9 cellular contexts compared by ENCODE assay signal in the genomic region with DNA sequence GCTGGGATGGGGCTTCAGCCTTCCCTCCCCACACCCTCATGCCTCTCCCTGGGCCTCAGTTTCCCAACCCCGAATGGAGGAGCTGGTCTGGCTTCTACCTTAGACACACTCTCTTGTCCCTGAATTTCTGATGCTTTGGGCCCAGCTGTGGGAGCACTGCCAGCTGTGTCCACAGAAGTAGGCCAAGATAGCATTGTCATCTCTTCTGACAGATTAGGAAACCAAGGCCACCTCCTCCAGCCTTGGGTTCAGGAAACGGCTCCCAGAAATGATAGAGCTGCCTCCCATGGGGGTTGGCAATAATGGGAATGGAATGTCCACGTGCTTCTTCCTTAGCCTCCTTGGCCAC. TPM values are rescaled to one million over a fixed set of nuclear protein-coding genes. Genes with fewer than 3 reads are reported as not detected.
A peak's percentile ranks its signal among the peaks of the same experiment; 100 is the strongest.
DNase-seq lines count a peak whose midpoint lies in the region; ATAC-seq, FAIRE-seq and TF ChIP-seq lines count a peak whose summit lies in the region.
"Had no signal": no experiment of that assay in that cellular context is flagged by ENCODE, and none has a peak within 500 bp of the region (broad histone marks: within the 10 kb centered on the region; RNA-seq: fewer than 3 reads in every experiment).

No MANE protein-coding gene starts in this region.

- peaks cover 45% of the 10 kb centered on the region for H4K20me1 ChIP-seq in HepG2 (ENCODE audit: insufficient read depth, low read length)

- CTCF ChIA-PET in activated CD8-positive, alpha-beta memory T cell treated with anti-CD3 and anti-CD28 coated beads, Interleukin-2, amount 10 ng/mL, durations not matched to agents 7 days and 5 days (lab: Charles Lee) = interaction anchor here (1.2 to 12.0 kb wide), 6 partner anchors 10 to 100 kb away, joined by 3 to 171 read pairs (median 11); no protein-coding TSS in a partner anchor
- CTCF ChIA-PET in HepG2 (lab: Yijun Ruan, JAX; ENCODE audit: low intra/inter-chr PET ratio, low total read pairs) = no interaction called here

- ATAC-seq in activated CD8-positive, alpha-beta memory T cell treated with anti-CD3 and anti-CD28 coated beads, Interleukin-2, amount 10 ng/mL, durations not matched to agents 7 days and 5 days = no peak
- ATAC-seq in HepG2 (no peak), HG03442 (IDR thresholded peaks at IDR 0.05; ENCODE audit: unreplicated experiment) (no peak)

- POLR2A ChIA-PET in HepG2 (lab: Yijun Ruan, JAX) = interaction anchor here (0.9 to 7.8 kb wide), 6 partner anchors 10 to 34 kb away, joined by 3 to 134 read pairs (median 8); no protein-coding TSS in a partner anchor

- H2AFZ ChIP-seq in HepG2 (ENCODE audit: low read length) = no peak overlapping the region

- TF ChIP-seq EP300 in HepG2 (IDR thresholded peaks at IDR 0.05; ENCODE audit: low read depth in 2 of 2, low read length in 2 of 2) = no peak
- TF ChIP-seq EP300 in HepG2 (CRISPR knock-in tag; IDR thresholded peaks at IDR 0.05; ENCODE audit: borderline replicate concordance) = no peak

- DNase-seq in activated CD8-positive, alpha-beta memory T cell treated with anti-CD3 and anti-CD28 coated beads, Interleukin-2, amount 10 ng/mL, durations not matched to agents 7 days and 5 days = no peak
- DNase-seq in activated CD8-positive, alpha-beta memory T cell treated with anti-CD3 and anti-CD28 coated beads, Interleukin-2, amount 50 U/mL, for 48 hours = no peak
- DNase-seq in adrenal gland (peak; percentile 69 to 91 (median 85)), HepG2 (ENCODE audit: low spot score) (no peak), cerebellar cortex (ENCODE audit: low spot score) (no peak), NCI-H2227 (lab: John Stamatoyannopoulos, UW; ENCODE audit: unreplicated experiment) (no peak)

- intact Hi-C loops in adrenal gland (cut with DNase I) = no loop called here
- intact Hi-C loops in HepG2 (cut with micrococcal nuclease; ENCODE audit: unreplicated experiment) = loop anchor here (10.0 kb wide), 1 partner anchor 54 kb away; no protein-coding TSS in a partner anchor

- WGBS in adrenal gland, 4 donors = 19 to 32% (median 27%) methylated on average over 3 of the region's 3 CpGs
- 35% methylated on average over 2 of the region's 3 CpGs for WGBS in HepG2 (ENCODE audit: low lambda C conversion rate)
- WGBS in thymus = 96% methylated on average over 3 of the region's 3 CpGs

- peak overlapping the region; percentile 85 for H3K4me3 Mint-ChIP-seq in activated CD8-positive, alpha-beta memory T cell treated with anti-CD3 and anti-CD28 coated beads, Interleukin-2, amount 10 ng/mL, durations not matched to agents 7 days and 5 days

- no peak for TF ChIP-seq RAD21 in HepG2 (CRISPR knock-in tag; IDR thresholded peaks at IDR 0.05)

- peaks cover 0 to 47% of the 10 kb centered on the region in 2 donors for H3K36me3 ChIP-seq in adrenal gland (replicated peaks in 1 of 2)
- H3K36me3 ChIP-seq in HepG2 (replicated peaks in 1 of 2; ENCODE audit: control insufficient read depth in 1 of 2, insufficient read depth in 2 of 2, low read length in 2 of 2) = peaks cover 31 to 49% of the 10 kb centered on the region in 2 experiments
- peaks cover 42% of the 10 kb centered on the region for H3K36me3 ChIP-seq in thymus (ENCODE audit: control insufficient read depth, insufficient read depth)

- H3K9me3 Mint-ChIP-seq in activated CD8-positive, alpha-beta memory T cell treated with anti-CD3 and anti-CD28 coated beads, Interleukin-2, amount 10 ng/mL, durations not matched to agents 7 days and 5 days (ENCODE audit: low read depth) = no peaks in the 10 kb centered on the region

- peak overlapping the region; percentile 94 for H3K9ac ChIP-seq in HepG2 (ENCODE audit: insufficient read depth, low read depth, low read length)

- peaks cover 78% of the 10 kb centered on the region for H3K4me1 Mint-ChIP-seq in activated CD8-positive, alpha-beta memory T cell treated with anti-CD3 and anti-CD28 coated beads, Interleukin-2, amount 10 ng/mL, durations not matched to agents 7 days and 5 days

- peaks cover 48% of the 10 kb centered on the region for H3K36me3 Mint-ChIP-seq in activated CD8-positive, alpha-beta memory T cell treated with anti-CD3 and anti-CD28 coated beads, Interleukin-2, amount 10 ng/mL, durations not matched to agents 7 days and 5 days

- H3K4me3 ChIP-seq in adrenal gland (peak overlapping the region in 2 of 4 donors; percentile 57 to 91), HepG2 (replicated peaks in 1 of 3; ENCODE audit: insufficient read depth in 1 of 3, low read depth in 2 of 3, low read length in 3 of 3) (peak overlapping the region; percentile 75 to 85 (median 78)), thymus (ENCODE audit: low read length) (peak overlapping the region; percentile 67)

- H3K4me1 ChIP-seq in adrenal gland (replicated peaks in 1 of 2) (peaks cover 37 to 45% of the 10 kb centered on the region in 2 donors), HepG2 (ENCODE audit: insufficient read depth, low read length) (peaks cover 63% of the 10 kb centered on the region), thymus (ENCODE audit: control insufficient read depth, insufficient read depth, low read length) (peaks cover 8% of the 10 kb centered on the region)

- no peaks in the 10 kb centered on the region for H3K27me3 ChIP-seq in adrenal gland
- no peaks in the 10 kb centered on the region for H3K27me3 ChIP-seq in HepG2 (ENCODE audit: control insufficient read depth in 1 of 2, insufficient read depth in 2 of 2, low read length in 2 of 2)
- H3K27me3 ChIP-seq in thymus (ENCODE audit: control insufficient read depth, insufficient read depth) = no peaks in the 10 kb centered on the region

- TF ChIP-seq POLR2A in adrenal gland (IDR thresholded peaks at IDR 0.05) (no peak), HepG2 (IDR thresholded peaks at IDR 0.05; ENCODE audit: insufficient read depth in 1 of 2, low read depth in 2 of 2, low read length in 2 of 2) (no peak)

- no peaks in the 10 kb centered on the region for H3K27me3 Mint-ChIP-seq in activated CD8-positive, alpha-beta memory T cell treated with anti-CD3 and anti-CD28 coated beads, Interleukin-2, amount 10 ng/mL, durations not matched to agents 7 days and 5 days

- no peaks in the 10 kb centered on the region for H3K9me3 ChIP-seq in adrenal gland (replicated peaks in 1 of 3)
- H3K9me3 ChIP-seq in HepG2 (ENCODE audit: low read length) = no peaks in the 10 kb centered on the region
- no peaks in the 10 kb centered on the region for H3K9me3 ChIP-seq in thymus (ENCODE audit: control insufficient read depth)

- FAIRE-seq in HepG2 (lab: Jason Lieb, UNC) = no peak
- FAIRE-seq: colon had no signal

- TF ChIP-seq CTCF in adrenal gland (IDR thresholded peaks at IDR 0.05) (no peak), HepG2 (CRISPR knock-in tag; IDR thresholded peaks at IDR 0.05) (no peak)

- peak overlapping the region; percentile 89 for H3K27ac Mint-ChIP-seq in activated CD8-positive, alpha-beta memory T cell treated with anti-CD3 and anti-CD28 coated beads, Interleukin-2, amount 10 ng/mL, durations not matched to agents 7 days and 5 days

- no TSS peak for BruUV-seq in HepG2 (replicated peaks; lab: Mats Ljungman, UMichigan)

- H3K27ac ChIP-seq in adrenal gland (peak overlapping the region; percentile 82 to 99 (median 92)), HepG2 (ENCODE audit: extremely low read length, insufficient read depth, low read length) (peak overlapping the region; percentile 93), thymus (ENCODE audit: low read depth) (peak overlapping the region; percentile 43)

- in situ Hi-C loops in HepG2 (cut with HindIII; ENCODE audit: extremely low pct_ligation_motif_present, low pct_unique_long_range_greater_than_20kb) = no loop called here

- peaks cover 36% of the 10 kb centered on the region for H3K79me2 ChIP-seq in HepG2 (ENCODE audit: insufficient read depth, low read length)

- peak overlapping the region; percentile 96 for H3K4me2 ChIP-seq in HepG2 (ENCODE audit: low read depth, low read length)

TF ChIP-seq in HepG2, 621 proteins besides CTCF, POLR2A, EP300 and RAD21 (continues in another document):
- 0 out of 2 replicates have a peak, but pooled peaks have one; percentile 11 for TF ChIP-seq ZNF343 (CRISPR knock-in tag; IDR thresholded peaks at IDR 0.05)
- TF ChIP-seq NONO (IDR thresholded peaks at IDR 0.05) = no peak
- TF ChIP-seq NONO (CRISPR knock-in tag; conservative IDR thresholded peaks at IDR 0.05) = 0 out of 2 replicates have a peak, but pooled peaks have one; percentile 5

RNA-seq across cellular contexts. Expression of a gene that starts 1.3 kb away (rescaled TPM):
- total RNA-seq in activated CD8-positive, alpha-beta memory T cell treated with anti-CD3 and anti-CD28 coated beads, Interleukin-2, amount 10 ng/mL, durations not matched to agents 7 days and 5 days = 100 to 1,000 TPM; 119 to 144 TPM
- total RNA-seq in adrenal gland (100 to 1,000 TPM; 179 to 619 (median 259) TPM), HepG2 (2016; rRNA removed; fragmentation: Illumina TruSeq; extraction: Trizol) (157 and 178 TPM in 2 replicates)
- polyA plus RNA-seq in adrenal gland (100 to 1,000 TPM in 1 of 3 donors, 10 to 100 TPM in 2; 43.8 to 564 (median 74.3) TPM), HepG2 (2011; rRNA removed) (134 and 147 TPM in 2 replicates), thymus (34.9 TPM)
- total RNA-seq in HepG2 (2016; cell fraction: cytosol; rRNA removed; fragmentation: Illumina TruSeq; extraction: Trizol; ENCODE audit: low read depth) = 30.6 and 37.3 TPM in 2 replicates
- total RNA-seq in HepG2 (2016; cell fraction: insoluble cytoplasmic fraction; rRNA removed; fragmentation: Illumina TruSeq; extraction: Trizol) = 154 and 176 TPM in 2 replicates
- total RNA-seq in HepG2 (2016; cell fraction: membrane; rRNA removed; fragmentation: Illumina TruSeq; extraction: Trizol) = 93.6 and 97.6 TPM in 2 replicates
- total RNA-seq in HepG2 (2016; cell fraction: nucleus; rRNA removed; fragmentation: Illumina TruSeq; extraction: Trizol) = 106 and 121 TPM in 2 replicates
- 144 and 156 TPM in 2 replicates for polyA plus RNA-seq in HepG2 (2011; cell fraction: cytosol; rRNA removed)
- polyA plus RNA-seq in HepG2 (2011; cell fraction: nucleus; rRNA removed) = 229 and 231 TPM in 2 replicates
- polyA plus RNA-seq in HepG2 (2012) = 92.0 and 152 TPM in 2 replicates
- 48.0 and 48.3 TPM in 2 replicates for polyA plus RNA-seq in HepG2 (2016; cell fraction: cytosol; fragmentation: Illumina TruSeq; extraction: Trizol; ENCODE audit: low read depth)
- polyA plus RNA-seq in HepG2 (2016; cell fraction: insoluble cytoplasmic fraction; fragmentation: Illumina TruSeq; extraction: Trizol; ENCODE audit: low read depth) = 270 and 301 TPM in 2 replicates
- 80.3 and 83.8 TPM in 2 replicates for polyA plus RNA-seq in HepG2 (2016; cell fraction: membrane; fragmentation: Illumina TruSeq; extraction: Trizol; ENCODE audit: low read depth)
- polyA plus RNA-seq in HepG2 (2016; cell fraction: nucleus; fragmentation: Illumina TruSeq; extraction: Trizol; ENCODE audit: insufficient read depth, low read depth) = 218 and 229 TPM in 2 replicates
- 220 and 249 TPM in 2 replicates for polyA minus RNA-seq in HepG2 (2011; rRNA and poly(A)+ RNA removed; ENCODE audit: low replicate concordance)
- polyA minus RNA-seq in HepG2 (2011; cell fraction: cytosol; rRNA and poly(A)+ RNA removed) = 69.6 and 71.7 TPM in 2 replicates
- polyA minus RNA-seq in HepG2 (2011; cell fraction: nucleus; rRNA and poly(A)+ RNA removed) = 105 and 112 TPM in 2 replicates

Comparison
In these comparisons a context has a peak if more than half of its experiments do, and no peak if none do; other contexts are left out.
1. DNase-seq: peak in adrenal gland (7 of 7); none in activated CD8-positive, alpha-beta memory T cell treated with anti-CD3 and anti-CD28 coated beads, Interleukin-2, amount 10 ng/mL, durations not matched to agents 7 days and 5 days (single experiment), activated CD8-positive, alpha-beta memory T cell treated with anti-CD3 and anti-CD28 coated beads, Interleukin-2, amount 50 U/mL, for 48 hours (single experiment), HepG2 (single experiment), cerebellar cortex (single experiment) and NCI-H2227 (single experiment).
2. H3K27ac ChIP-seq: peak in every context shown above with its lines; median percentile 93 in HepG2; 92 in adrenal gland; 43 in thymus.